In the genomic region with DNA sequence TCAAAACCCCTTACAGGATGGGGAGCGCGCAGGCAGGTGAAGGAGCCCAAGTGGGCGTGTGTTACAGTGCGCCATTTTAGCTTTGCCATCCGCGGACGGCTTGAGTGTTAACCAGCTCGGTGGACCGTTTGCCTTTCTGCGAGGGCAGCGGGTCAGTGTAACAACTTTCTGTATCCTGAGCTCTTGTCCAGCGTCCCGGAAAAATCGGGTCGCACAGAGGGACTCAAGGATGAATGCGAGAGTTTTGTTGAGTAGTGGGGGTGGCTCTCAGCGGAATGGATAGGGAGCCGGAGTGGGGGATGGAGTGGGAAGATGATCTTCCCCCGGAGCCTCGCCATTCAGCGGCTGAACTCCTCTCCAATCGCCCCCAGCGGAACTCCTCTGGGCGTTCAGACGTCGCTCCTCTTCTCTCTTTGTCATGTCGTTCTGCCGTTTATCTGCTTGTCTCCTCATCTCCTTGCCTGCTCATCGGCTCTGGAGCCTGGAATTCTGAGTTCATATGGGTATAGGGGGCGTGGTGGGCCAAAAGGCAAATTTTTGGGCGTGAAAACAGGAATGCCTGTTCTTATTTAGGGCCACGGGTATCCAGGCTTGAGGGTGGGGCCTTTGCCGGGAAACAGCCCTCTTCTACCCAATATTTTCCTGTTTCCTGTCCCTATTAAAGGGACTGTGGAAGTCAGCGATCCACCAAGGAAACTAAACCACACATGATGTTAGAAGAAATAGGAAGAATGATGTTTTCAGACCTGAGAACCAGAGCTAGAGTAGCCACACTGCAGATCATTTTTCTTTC, we compare ENCODE assay signal across 9 cellular contexts.
DNase-seq lines count a peak whose midpoint lies in the region; ATAC-seq and TF ChIP-seq lines count a peak whose summit lies in the region.
"Had no signal": no experiment of that assay in that cellular context is flagged by ENCODE, and none has a peak within 500 bp of the region (broad histone marks: within the 10 kb centered on the region; RNA-seq: fewer than 3 reads in every experiment).

No MANE protein-coding gene starts in this region.

- H3K9me3 ChIP-seq in ascending aorta: no peaks in the 10 kb centered on the region

- H3K27ac ChIP-seq in ascending aorta: no peak overlapping the region
- H3K27ac ChIP-seq in urinary bladder (ENCODE audit: low read depth): no peak overlapping the region

- intact Hi-C loops in ascending aorta (cut with DNase I): no loop called here
- intact Hi-C loops in Right ventricle myocardium superior (cut with DNase I): no loop called here

- H3K4me3 ChIP-seq in ascending aorta (peak overlapping the region; percentile 33 to 60), urinary bladder (ENCODE audit: low read depth, low read length) (peak overlapping the region; percentile 11)

- DNase-seq in ascending aorta (ENCODE audit: low spot score in 2 of 2) (no peak), Right ventricle myocardium superior (no peak), nephron progenitor cell (peak; percentile 12), NCI-H526 (lab: John Stamatoyannopoulos, UW) (no peak)
- DNase-seq in activated T-cell treated with anti-CD3 and anti-CD28 coated beads, Interleukin-2, amount 50 U/mL, for 72 hours: no peak
- no peak for DNase-seq in activated naive CD8-positive, alpha-beta T cell treated with anti-CD3 and anti-CD28 coated beads, Interleukin-2, amount 50 U/mL, for 24 hours
- DNase-seq: stimulated activated naive CD4-positive, alpha-beta T cell had no signal

- ATAC-seq in Right ventricle myocardium superior (ENCODE audit: poor library complexity): peak; percentile 43
- no peak for ATAC-seq in activated T-cell treated with anti-CD3 and anti-CD28 coated beads, Interleukin-2, amount 50 U/mL, for 72 hours (replicated peaks in 1 of 2)
- no peak for ATAC-seq in activated naive CD8-positive, alpha-beta T cell treated with anti-CD3 and anti-CD28 coated beads, Interleukin-2, amount 50 U/mL, for 24 hours
- ATAC-seq: esophagus mucosa had no signal

- peak overlapping the region; percentile 86 for H3K4me3 Mint-ChIP-seq in nephron progenitor cell
- no peak overlapping the region for H3K4me3 Mint-ChIP-seq in activated T-cell treated with anti-CD3 and anti-CD28 coated beads, Interleukin-2, amount 50 U/mL, for 72 hours
- no peak overlapping the region for H3K4me3 Mint-ChIP-seq in activated naive CD8-positive, alpha-beta T cell treated with anti-CD3 and anti-CD28 coated beads, Interleukin-2, amount 50 U/mL, for 24 hours

- no peaks in the 10 kb centered on the region for H3K27me3 ChIP-seq in ascending aorta

- peaks cover 4% of the 10 kb centered on the region for H3K27me3 Mint-ChIP-seq in nephron progenitor cell (ENCODE audit: low read depth, poor library complexity)
- no peaks in the 10 kb centered on the region for H3K27me3 Mint-ChIP-seq in activated T-cell treated with anti-CD3 and anti-CD28 coated beads, Interleukin-2, amount 50 U/mL, for 72 hours (ENCODE audit: low read depth)
- H3K27me3 Mint-ChIP-seq in activated naive CD8-positive, alpha-beta T cell treated with anti-CD3 and anti-CD28 coated beads, Interleukin-2, amount 50 U/mL, for 24 hours: peaks cover 7% of the 10 kb centered on the region

- TF ChIP-seq CTCF in ascending aorta (IDR thresholded peaks at IDR 0.05): no peak
- TF ChIP-seq CTCF in nephron progenitor cell (IDR thresholded peaks at IDR 0.05): no peak

- H3K27ac Mint-ChIP-seq in nephron progenitor cell: no peak overlapping the region
- no peak overlapping the region for H3K27ac Mint-ChIP-seq in activated T-cell treated with anti-CD3 and anti-CD28 coated beads, Interleukin-2, amount 50 U/mL, for 72 hours
- H3K27ac Mint-ChIP-seq in activated naive CD8-positive, alpha-beta T cell treated with anti-CD3 and anti-CD28 coated beads, Interleukin-2, amount 50 U/mL, for 24 hours: no peak overlapping the region

- H3K4me1 ChIP-seq in ascending aorta (peaks cover 0 to 3% of the 10 kb centered on the region in 2 donors), urinary bladder (ENCODE audit: insufficient read depth) (no peaks in the 10 kb centered on the region)

- H3K36me3 ChIP-seq in ascending aorta: no peaks in the 10 kb centered on the region
- no peaks in the 10 kb centered on the region for H3K36me3 ChIP-seq in urinary bladder (ENCODE audit: insufficient read depth)

- 27% methylated on average over 34 of the region's 34 CpGs for WGBS in urinary bladder

- no peaks in the 10 kb centered on the region for H3K4me1 Mint-ChIP-seq in nephron progenitor cell
- H3K4me1 Mint-ChIP-seq in activated T-cell treated with anti-CD3 and anti-CD28 coated beads, Interleukin-2, amount 50 U/mL, for 72 hours (ENCODE audit: low read depth): no peaks in the 10 kb centered on the region
- H3K4me1 Mint-ChIP-seq in activated naive CD8-positive, alpha-beta T cell treated with anti-CD3 and anti-CD28 coated beads, Interleukin-2, amount 50 U/mL, for 24 hours: no peaks in the 10 kb centered on the region

- H3K36me3 Mint-ChIP-seq in nephron progenitor cell (ENCODE audit: low read depth): no peaks in the 10 kb centered on the region
- no peaks in the 10 kb centered on the region for H3K36me3 Mint-ChIP-seq in activated T-cell treated with anti-CD3 and anti-CD28 coated beads, Interleukin-2, amount 50 U/mL, for 72 hours (ENCODE audit: insufficient read depth in 2 of 2)
- H3K36me3 Mint-ChIP-seq in activated naive CD8-positive, alpha-beta T cell treated with anti-CD3 and anti-CD28 coated beads, Interleukin-2, amount 50 U/mL, for 24 hours (ENCODE audit: low read depth): no peaks in the 10 kb centered on the region

- peaks cover 4% of the 10 kb centered on the region for H3K9me3 Mint-ChIP-seq in nephron progenitor cell
- peaks cover 2% of the 10 kb centered on the region in 2 donors for H3K9me3 Mint-ChIP-seq in activated T-cell treated with anti-CD3 and anti-CD28 coated beads, Interleukin-2, amount 50 U/mL, for 72 hours
- H3K9me3 Mint-ChIP-seq in activated naive CD8-positive, alpha-beta T cell treated with anti-CD3 and anti-CD28 coated beads, Interleukin-2, amount 50 U/mL, for 24 hours: peaks cover 5% of the 10 kb centered on the region
